8 cellular contexts compared by ENCODE assay signal in the genomic region with DNA sequence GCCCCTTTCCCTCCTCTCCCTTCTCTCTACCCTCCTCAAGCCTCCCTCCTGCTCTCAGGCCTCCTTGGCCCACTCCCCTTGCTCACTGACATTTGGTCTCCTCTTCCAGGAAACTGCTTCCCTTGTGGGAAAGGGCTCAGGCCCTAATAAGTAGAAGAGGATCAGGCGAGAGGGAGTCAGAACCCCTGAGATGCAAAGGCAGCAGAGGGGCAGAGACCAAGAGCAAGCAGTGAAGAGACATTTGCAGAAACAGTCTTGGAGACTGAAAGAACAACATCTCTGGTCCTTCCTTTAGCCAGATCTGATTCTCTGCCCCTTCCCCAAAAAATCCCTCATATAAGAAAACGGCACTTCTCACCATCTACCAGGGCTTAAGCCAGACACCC. TPM values are rescaled to one million over a fixed set of nuclear protein-coding genes. Genes with fewer than 3 reads are reported as not detected.
A peak's percentile ranks its signal among the peaks of the same experiment; 100 is the strongest.
DNase-seq lines count a peak whose midpoint lies in the region; ATAC-seq, FAIRE-seq and TF ChIP-seq lines count a peak whose summit lies in the region.

No MANE protein-coding gene starts in this region.

- H3K9me3 Mint-ChIP-seq in activated naive CD4-positive, alpha-beta T cell treated with anti-CD3 and anti-CD28 coated beads, Interleukin-2, amount 50 U/mL, for 24 hours: no peaks in the 10 kb centered on the region

- FAIRE-seq in K562 (lab: Jason Lieb, UNC) (no peak), GM12891 (lab: Jason Lieb, UNC) (no peak)

- no peak for TF ChIP-seq CTCF in K562 (IDR thresholded peaks at IDR 0.05 in 2 of 3, conservative IDR thresholded peaks at IDR 0.05 in 1 of 3; ENCODE audit: insufficient read depth in 2 of 3, low read depth in 1 of 3, low read length in 3 of 3)
- no peak for TF ChIP-seq CTCF in lower lobe of right lung (IDR thresholded peaks at IDR 0.05)
- TF ChIP-seq CTCF in upper lobe of left lung (IDR thresholded peaks at IDR 0.05): no peak

- TF ChIP-seq POLR2A in K562 (conservative IDR thresholded peaks at IDR 0.05): no peak; the same call in 1 of the 2 replicates
- TF ChIP-seq POLR2A in upper lobe of left lung (IDR thresholded peaks at IDR 0.05): peak in 1 of 4 donors; percentile 2
- TF ChIP-seq POLR2A in GM12891 (IDR thresholded peaks at IDR 0.05; ENCODE audit: low read depth, low read length): no peak

- H3K4me3 ChIP-seq in K562 (peak overlapping the region; percentile 61), lower lobe of right lung (peak overlapping the region; percentile 97), upper lobe of left lung (peak overlapping the region in 3 of 4 donors; percentile 72 to 81 (median 80))

- H3K9me1 ChIP-seq in K562 (ENCODE audit: control insufficient read depth, insufficient read depth, low read length): no peaks in the 10 kb centered on the region

- peaks cover 11% of the 10 kb centered on the region for H3K36me3 Mint-ChIP-seq in activated naive CD4-positive, alpha-beta T cell treated with anti-CD3 and anti-CD28 coated beads, Interleukin-2, amount 50 U/mL, for 24 hours

- peaks cover 45% of the 10 kb centered on the region for H3K4me1 Mint-ChIP-seq in activated naive CD4-positive, alpha-beta T cell treated with anti-CD3 and anti-CD28 coated beads, Interleukin-2, amount 50 U/mL, for 24 hours

- H3K27me3 ChIP-seq in K562 (ENCODE audit: control insufficient read depth in 2 of 2, insufficient read depth in 2 of 2, low read length in 2 of 2) (no peaks in the 10 kb centered on the region), lower lobe of right lung (ENCODE audit: low read depth) (no peaks in the 10 kb centered on the region), upper lobe of left lung (no peaks in the 10 kb centered on the region)

- no peak for TF ChIP-seq RAD21 in K562 (CRISPR knock-in tag; conservative IDR thresholded peaks at IDR 0.05 in 1 of 2, IDR thresholded peaks at IDR 0.05 in 1 of 2)

- H3K9me3 ChIP-seq in K562 (replicated peaks; ENCODE audit: control insufficient read depth, insufficient read depth, low read depth, low read length): no peaks in the 10 kb centered on the region
- H3K9me3 ChIP-seq in lower lobe of right lung: no peaks in the 10 kb centered on the region
- H3K9me3 ChIP-seq in upper lobe of left lung: no peaks in the 10 kb centered on the region

- peak overlapping the region; percentile 98 for H3K27ac ChIP-seq in K562 (ENCODE audit: extremely low read depth, low read depth, low read length)
- H3K27ac ChIP-seq in lower lobe of right lung: peak overlapping the region; percentile 100
- peak overlapping the region; percentile 99 to 100 (median 100) for H3K27ac ChIP-seq in upper lobe of left lung

- H3K4me2 ChIP-seq in K562 (ENCODE audit: insufficient read depth, low read length): peak overlapping the region; percentile 85

- H3K9ac ChIP-seq in K562 (ENCODE audit: insufficient read depth in 1 of 2, low read depth in 2 of 2, low read length in 2 of 2): peak overlapping the region; percentile 91 to 94; a peak in 3 of 4 replicates

- intact Hi-C loops in K562 (cut with micrococcal nuclease): loop anchor here (2.0 to 5.0 kb wide), 4 partner anchors 68 to 288 kb away; a partner anchor contains a TSS
- intact Hi-C loops in lower lobe of right lung (cut with DNase I): no loop called here

- peak overlapping the region; percentile 89 for H3K4me3 Mint-ChIP-seq in activated naive CD4-positive, alpha-beta T cell treated with anti-CD3 and anti-CD28 coated beads, Interleukin-2, amount 50 U/mL, for 24 hours

- H3K36me3 ChIP-seq in K562 (ENCODE audit: control insufficient read depth, insufficient read depth, low read length) (peaks cover 15% of the 10 kb centered on the region; the same call in 1 of the 3 replicates), lower lobe of right lung (peaks cover 16% of the 10 kb centered on the region), upper lobe of left lung (peaks cover 11 to 23% (median 15%) of the 10 kb centered on the region in 4 donors)

- H4K20me1 ChIP-seq in K562 (replicated peaks; ENCODE audit: control insufficient read depth, insufficient read depth, low read length): peaks cover 4% of the 10 kb centered on the region; the same call in 1 of the 2 replicates

- TF ChIP-seq EP300 in K562 (IDR thresholded peaks at IDR 0.05; ENCODE audit: low read length) (no peak), upper lobe of left lung (IDR thresholded peaks at IDR 0.05) (no peak)

- H3K4me1 ChIP-seq in K562 (replicated peaks in 1 of 2; ENCODE audit: control insufficient read depth in 2 of 2, insufficient read depth in 2 of 2, low read length in 2 of 2) (peaks cover 47 to 74% of the 10 kb centered on the region in 2 experiments), lower lobe of right lung (peaks cover 35% of the 10 kb centered on the region), upper lobe of left lung (peaks cover 24 to 58% (median 44%) of the 10 kb centered on the region in 4 donors)

- CTCF ChIA-PET in K562 (lab: Yijun Ruan, JAX; ENCODE audit: low intra/inter-chr PET ratio): interaction anchor here (0.6 to 3.7 kb wide), 3 partner anchors 12 to 90 kb away, joined by 3 to 74 read pairs (median 4); a partner anchor contains a TSS

- peaks cover 62% of the 10 kb centered on the region for H3K79me2 ChIP-seq in K562 (ENCODE audit: control insufficient read depth, insufficient read depth, low read length)

- WGBS in K562 (ENCODE audit: insufficient coverage, low coverage, missing lambda C conversion rate): 68% methylated on average over 2 of the region's 2 CpGs
- WGBS in upper lobe of left lung, 2 donors: 57 to 58% methylated on average over 2 of the region's 2 CpGs

- in situ Hi-C loops in K562 (cut with MboI): no loop called here

- BruUV-seq in K562 (replicated peaks; lab: Mats Ljungman, UMichigan): no TSS peak

- H3K27ac Mint-ChIP-seq in activated naive CD4-positive, alpha-beta T cell treated with anti-CD3 and anti-CD28 coated beads, Interleukin-2, amount 50 U/mL, for 24 hours: peak overlapping the region; percentile 100

- ATAC-seq in K562 (no peak), lower lobe of right lung (no peak), upper lobe of left lung (ENCODE audit: low FRiP score in 2 of 2) (no peak), GM21786 (IDR thresholded peaks at IDR 0.05; ENCODE audit: unreplicated experiment) (no peak)

- peak overlapping the region; percentile 85; the same call in 1 of the 2 replicates for H2AFZ ChIP-seq in K562 (ENCODE audit: low read depth, low read length)

- no peaks in the 10 kb centered on the region for H3K27me3 Mint-ChIP-seq in activated naive CD4-positive, alpha-beta T cell treated with anti-CD3 and anti-CD28 coated beads, Interleukin-2, amount 50 U/mL, for 24 hours

- no peak for DNase-seq in activated naive CD4-positive, alpha-beta T cell (lab: John Stamatoyannopoulos, UW)
- DNase-seq in K562 (ENCODE audit: extremely low read depth in 1 of 4, low spot score in 3 of 4) (no peak), lower lobe of right lung (no peak), upper lobe of left lung (no peak), DMS79 (lab: John Stamatoyannopoulos, UW) (no peak), GM12891 (ENCODE audit: insufficient read length, low spot score) (no peak)

- POLR2A ChIA-PET in K562 (lab: Yijun Ruan, JAX): no interaction called here

RNA-seq across cellular contexts. Expression of a gene that starts 1.9 kb away (rescaled TPM):
- 36.8 and 97.0 TPM in 2 replicates for total RNA-seq in K562 (2011; cell fraction: chromatin; rRNA removed; ENCODE audit: low replicate concordance)
- 44.7 and 54.0 TPM in 2 replicates for total RNA-seq in K562 (2011; cell fraction: nucleolus; rRNA removed)
- total RNA-seq in K562 (2011; cell fraction: nucleoplasm; rRNA removed): 35.4 and 61.8 TPM in 2 replicates
- total RNA-seq in K562 (2014; rRNA removed) (9.8 and 17.1 TPM in 2 replicates), K562 (2014; rRNA removed; fragmentation: Illumina TruSeq; extraction: Trizol) (5.9 and 6.8 TPM in 2 replicates), K562 (2015; rRNA removed; fragmentation: Illumina TruSeq; extraction: Trizol) (8.1 and 11.4 TPM in 2 replicates), K562 (2021) (41.1 and 45.7 TPM in 2 replicates), lower lobe of right lung (24.7 TPM), upper lobe of left lung (10 to 100 TPM; 15.8 to 48.1 (median 29.0) TPM)
- polyA plus RNA-seq in K562 (2011; rRNA removed) (5.4 and 8.5 TPM in 2 replicates), K562 (2014; fragmentation: Illumina TruSeq; extraction: Trizol) (18.6 and 27.7 TPM in 2 replicates), K562 (2014; fragmentation: Nextera tagmentation; extraction: Ambion mirVana) (1 to 10 TPM in 1 of 2 experiments, under 1 TPM in 1; 0.98 to 3.0 TPM), K562 (2014; rRNA removed) (14.9 and 18.0 TPM in 2 replicates)
- polyA plus RNA-seq in K562 (2011; cell fraction: cytosol; rRNA removed): 4.2 and 6.3 TPM in 2 replicates
- 32.9 and 103 TPM in 2 replicates for polyA plus RNA-seq in K562 (2011; cell fraction: nucleus; rRNA removed)
- 22.1 and 34.0 TPM in 2 replicates for polyA plus RNA-seq in K562 (2012)
- polyA minus RNA-seq in K562 (2011; rRNA and poly(A)+ RNA removed): 2.7 TPM in 2 replicates
- 15.3 and 25.7 TPM in 2 replicates for polyA minus RNA-seq in K562 (2011; cell fraction: cytosol; rRNA and poly(A)+ RNA removed)
- 14.0 and 19.9 TPM in 2 replicates for polyA minus RNA-seq in K562 (2011; cell fraction: nucleus; rRNA and poly(A)+ RNA removed)
- polyA plus RNA-seq in GM12891 (2012; ENCODE audit: low read depth, missing spikeins): 35.3 TPM

RNA-seq across cellular contexts. Expression of a gene that starts 4.0 kb away (rescaled TPM):
- total RNA-seq in K562 (2011; cell fraction: chromatin; rRNA removed; ENCODE audit: low replicate concordance): 9.5 and 19.1 TPM in 2 replicates
- 17.8 and 18.8 TPM in 2 replicates for total RNA-seq in K562 (2011; cell fraction: nucleolus; rRNA removed)
- 15.0 and 15.3 TPM in 2 replicates for total RNA-seq in K562 (2011; cell fraction: nucleoplasm; rRNA removed)
- 3.5 and 7.1 TPM in 2 replicates for total RNA-seq in K562 (2014; rRNA removed)
- total RNA-seq in K562 (2014; rRNA removed; fragmentation: Illumina TruSeq; extraction: Trizol): 1.8 and 2.8 TPM in 2 replicates
- total RNA-seq in K562 (2015; rRNA removed; fragmentation: Illumina TruSeq; extraction: Trizol): 3.7 and 3.8 TPM in 2 replicates
- 17.1 and 20.1 TPM in 2 replicates for total RNA-seq in K562 (2021)
- polyA plus RNA-seq in K562 (2011; rRNA removed): 1.0 and 2.0 TPM in 2 replicates
- 1.8 and 3.0 TPM in 2 replicates for polyA plus RNA-seq in K562 (2011; cell fraction: cytosol; rRNA removed)
- 12.7 and 20.7 TPM in 2 replicates for polyA plus RNA-seq in K562 (2011; cell fraction: nucleus; rRNA removed)
- polyA plus RNA-seq in K562 (2012): 14.4 and 28.7 TPM in 2 replicates
- 12.5 and 13.4 TPM in 2 replicates for polyA plus RNA-seq in K562 (2014; fragmentation: Illumina TruSeq; extraction: Trizol)
- 1 to 10 TPM; 1.3 to 1.5 TPM for polyA plus RNA-seq in K562 (2014; fragmentation: Nextera tagmentation; extraction: Ambion mirVana)
- polyA plus RNA-seq in K562 (2014; rRNA removed): 9.2 and 9.5 TPM in 2 replicates
- polyA minus RNA-seq in K562 (2011; rRNA and poly(A)+ RNA removed): 0.63 and 0.66 TPM in 2 replicates
- polyA minus RNA-seq in K562 (2011; cell fraction: cytosol; rRNA and poly(A)+ RNA removed): 6.1 and 7.0 TPM in 2 replicates
- 11.0 and 12.8 TPM in 2 replicates for polyA minus RNA-seq in K562 (2011; cell fraction: nucleus; rRNA and poly(A)+ RNA removed)
- 208 TPM for total RNA-seq in lower lobe of right lung
- total RNA-seq in upper lobe of left lung: 100 to 1,000 TPM; 195 to 525 (median 238) TPM
- 24.7 TPM for polyA plus RNA-seq in GM12891 (2012; ENCODE audit: low read depth, missing spikeins)

RNA-seq across cellular contexts. Expression of a gene that starts 19.4 kb away (rescaled TPM):
- total RNA-seq in K562 (2011; cell fraction: chromatin; rRNA removed; ENCODE audit: low replicate concordance): 7.8 and 14.7 TPM in 2 replicates
- total RNA-seq in K562 (2011; cell fraction: nucleolus; rRNA removed): 12.0 and 12.7 TPM in 2 replicates
- total RNA-seq in K562 (2011; cell fraction: nucleoplasm; rRNA removed): 13.0 and 17.4 TPM in 2 replicates
- 16.0 and 22.6 TPM in 2 replicates for total RNA-seq in K562 (2014; rRNA removed)
- total RNA-seq in K562 (2014; rRNA removed; fragmentation: Illumina TruSeq; extraction: Trizol): 7.0 and 7.2 TPM in 2 replicates
- 11.2 and 11.7 TPM in 2 replicates for total RNA-seq in K562 (2015; rRNA removed; fragmentation: Illumina TruSeq; extraction: Trizol)
- total RNA-seq in K562 (2021): 17.3 and 18.0 TPM in 2 replicates
- 11.7 and 12.4 TPM in 2 replicates for polyA plus RNA-seq in K562 (2011; rRNA removed)
- 18.4 and 30.0 TPM in 2 replicates for polyA plus RNA-seq in K562 (2011; cell fraction: cytosol; rRNA removed)
- polyA plus RNA-seq in K562 (2011; cell fraction: nucleus; rRNA removed): 5.3 and 8.7 TPM in 2 replicates
- 14.0 and 19.0 TPM in 2 replicates for polyA plus RNA-seq in K562 (2012)
- polyA plus RNA-seq in K562 (2014; fragmentation: Illumina TruSeq; extraction: Trizol): 18.0 and 19.2 TPM in 2 replicates
- polyA plus RNA-seq in K562 (2014; fragmentation: Nextera tagmentation; extraction: Ambion mirVana): 1 to 10 TPM; 1.8 to 2.8 TPM
- polyA plus RNA-seq in K562 (2014; rRNA removed): 15.1 and 22.5 TPM in 2 replicates
- polyA minus RNA-seq in K562 (2011; rRNA and poly(A)+ RNA removed): 6.4 and 10.6 TPM in 2 replicates
- 5.9 and 9.0 TPM in 2 replicates for polyA minus RNA-seq in K562 (2011; cell fraction: cytosol; rRNA and poly(A)+ RNA removed)
- polyA minus RNA-seq in K562 (2011; cell fraction: nucleus; rRNA and poly(A)+ RNA removed): 15.9 and 16.3 TPM in 2 replicates
- total RNA-seq in lower lobe of right lung: 33.1 TPM
- 10 to 100 TPM; 18.9 to 51.1 (median 33.7) TPM for total RNA-seq in upper lobe of left lung
- 13.1 TPM for polyA plus RNA-seq in GM12891 (2012; ENCODE audit: low read depth, missing spikeins)

RNA-seq across cellular contexts. Expression of a gene that starts 19.7 kb away (rescaled TPM):
- 59.0 and 87.9 TPM in 2 replicates for total RNA-seq in K562 (2011; cell fraction: chromatin; rRNA removed; ENCODE audit: low replicate concordance)
- 51.6 and 65.2 TPM in 2 replicates for total RNA-seq in K562 (2011; cell fraction: nucleolus; rRNA removed)
- total RNA-seq in K562 (2011; cell fraction: nucleoplasm; rRNA removed): 40.5 and 40.8 TPM in 2 replicates
- 41.2 and 50.5 TPM in 2 replicates for total RNA-seq in K562 (2014; rRNA removed)
- 22.6 and 23.2 TPM in 2 replicates for total RNA-seq in K562 (2014; rRNA removed; fragmentation: Illumina TruSeq; extraction: Trizol)
- total RNA-seq in K562 (2015; rRNA removed; fragmentation: Illumina TruSeq; extraction: Trizol): 37.0 and 39.8 TPM in 2 replicates
- 30.7 and 33.8 TPM in 2 replicates for total RNA-seq in K562 (2021)
- polyA plus RNA-seq in K562 (2011; rRNA removed): 30.1 and 31.6 TPM in 2 replicates
- polyA plus RNA-seq in K562 (2011; cell fraction: cytosol; rRNA removed): 31.4 and 56.3 TPM in 2 replicates
- 65.9 and 73.6 TPM in 2 replicates for polyA plus RNA-seq in K562 (2011; cell fraction: nucleus; rRNA removed)
- 37.5 and 43.8 TPM in 2 replicates for polyA plus RNA-seq in K562 (2012)
- 41.1 and 45.0 TPM in 2 replicates for polyA plus RNA-seq in K562 (2014; fragmentation: Illumina TruSeq; extraction: Trizol)
- polyA plus RNA-seq in K562 (2014; fragmentation: Nextera tagmentation; extraction: Ambion mirVana): 1 to 10 TPM; 1.5 to 1.7 TPM
- polyA plus RNA-seq in K562 (2014; rRNA removed): 32.4 and 43.5 TPM in 2 replicates
- 38.6 and 43.3 TPM in 2 replicates for polyA minus RNA-seq in K562 (2011; rRNA and poly(A)+ RNA removed)
- 21.1 and 21.3 TPM in 2 replicates for polyA minus RNA-seq in K562 (2011; cell fraction: cytosol; rRNA and poly(A)+ RNA removed)
- 33.7 and 58.5 TPM in 2 replicates for polyA minus RNA-seq in K562 (2011; cell fraction: nucleus; rRNA and poly(A)+ RNA removed)
- 33.7 TPM for total RNA-seq in lower lobe of right lung
- 10 to 100 TPM; 28.6 to 48.0 (median 35.4) TPM for total RNA-seq in upper lobe of left lung
- polyA plus RNA-seq in GM12891 (2012; ENCODE audit: low read depth, missing spikeins): 30.3 TPM

RNA-seq across cellular contexts. Expression of a gene that starts 25.1 kb away (rescaled TPM):
- 222 and 453 TPM in 2 replicates for total RNA-seq in K562 (2011; cell fraction: chromatin; rRNA removed; ENCODE audit: low replicate concordance)
- 784 and 1,002 TPM in 2 replicates for total RNA-seq in K562 (2011; cell fraction: nucleolus; rRNA removed)
- 878 and 1,583 TPM in 2 replicates for total RNA-seq in K562 (2011; cell fraction: nucleoplasm; rRNA removed)
- total RNA-seq in K562 (2014; rRNA removed): 2,011 and 2,125 TPM in 2 replicates
- total RNA-seq in K562 (2014; rRNA removed; fragmentation: Illumina TruSeq; extraction: Trizol): 82.6 and 146 TPM in 2 replicates
- total RNA-seq in K562 (2015; rRNA removed; fragmentation: Illumina TruSeq; extraction: Trizol): 114 and 137 TPM in 2 replicates
- 3,072 and 3,267 TPM in 2 replicates for total RNA-seq in K562 (2021)
- polyA plus RNA-seq in K562 (2011; rRNA removed): 1,618 and 2,255 TPM in 2 replicates
- 6,767 and 7,935 TPM in 2 replicates for polyA plus RNA-seq in K562 (2011; cell fraction: cytosol; rRNA removed)
- 1,399 and 1,697 TPM in 2 replicates for polyA plus RNA-seq in K562 (2011; cell fraction: nucleus; rRNA removed)
- polyA plus RNA-seq in K562 (2012): 3,974 and 4,107 TPM in 2 replicates
- 2,204 and 2,973 TPM in 2 replicates for polyA plus RNA-seq in K562 (2014; fragmentation: Illumina TruSeq; extraction: Trizol)
- polyA plus RNA-seq in K562 (2014; fragmentation: Nextera tagmentation; extraction: Ambion mirVana): 1,000 to 10,000 TPM; 2,545 to 3,175 TPM
- 3,400 and 3,671 TPM in 2 replicates for polyA plus RNA-seq in K562 (2014; rRNA removed)
- polyA minus RNA-seq in K562 (2011; rRNA and poly(A)+ RNA removed): 1,356 and 1,489 TPM in 2 replicates
- 1,901 and 2,445 TPM in 2 replicates for polyA minus RNA-seq in K562 (2011; cell fraction: cytosol; rRNA and poly(A)+ RNA removed)
- polyA minus RNA-seq in K562 (2011; cell fraction: nucleus; rRNA and poly(A)+ RNA removed): 274 and 520 TPM in 2 replicates
- total RNA-seq in lower lobe of right lung: 1,586 TPM
- 1,000 to 10,000 TPM in 4 of 6 donors, 100 to 1,000 TPM in 2; 634 to 2,303 (median 1,625) TPM for total RNA-seq in upper lobe of left lung
- polyA plus RNA-seq in GM12891 (2012; ENCODE audit: low read depth, missing spikeins): 5,893 TPM
